9 cellular contexts compared by ENCODE assay signal in the genomic region with DNA sequence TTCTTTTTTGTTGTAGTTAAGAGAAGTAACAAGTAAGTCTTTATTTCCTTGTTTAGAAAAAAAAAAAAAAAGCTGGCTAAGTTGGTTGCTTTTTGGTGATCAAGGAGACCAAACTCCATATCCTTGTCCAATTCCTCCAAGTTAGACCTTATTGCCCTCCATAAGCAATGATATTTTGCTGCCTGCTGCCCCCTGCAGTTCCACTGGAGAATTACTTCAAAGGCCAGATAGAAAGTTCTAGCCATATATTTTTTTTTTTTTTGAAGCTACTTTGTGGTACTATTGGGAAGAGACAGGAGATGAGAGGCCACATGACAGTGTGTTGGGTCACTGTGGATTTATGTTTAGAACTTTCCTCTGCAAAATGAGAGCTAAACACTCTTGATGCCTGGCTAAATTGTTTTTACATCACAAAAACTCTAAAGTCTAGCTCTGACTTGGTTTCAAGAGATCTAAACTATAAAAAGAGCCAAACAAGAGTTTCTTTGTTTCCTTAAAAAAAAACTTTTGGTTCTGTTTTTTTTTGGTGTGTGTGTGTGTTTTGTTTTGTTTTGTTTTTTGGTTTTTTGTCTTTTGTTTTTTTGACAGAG.
DNase-seq lines count a peak whose midpoint lies in the region; ATAC-seq and TF ChIP-seq lines count a peak whose summit lies in the region.
"Had no signal": no experiment of that assay in that cellular context is flagged by ENCODE, and none has a peak within 500 bp of the region (broad histone marks: within the 10 kb centered on the region; RNA-seq: fewer than 3 reads in every experiment).

No MANE protein-coding gene starts in this region.

- no peaks in the 10 kb centered on the region for H3K36me3 Mint-ChIP-seq in CD4-positive, alpha-beta T cell (ENCODE audit: low read depth)
- H3K36me3 Mint-ChIP-seq: IgD-negative memory B cell had no signal

- no peaks in the 10 kb centered on the region for H3K27me3 ChIP-seq in CD4-positive, alpha-beta T cell (ENCODE audit: control insufficient read depth, insufficient read depth, low read length)

- CTCF ChIA-PET in CD4-positive, alpha-beta T cell (lab: Charles Lee): interaction anchor here (0.6 kb wide), 1 partner anchor 11 kb away, joined by 3 read pairs; no protein-coding TSS in a partner anchor

- no peaks in the 10 kb centered on the region for H3K27me3 Mint-ChIP-seq in CD4-positive, alpha-beta T cell
- H3K27me3 Mint-ChIP-seq: IgD-negative memory B cell had no signal

- H3K4me3 ChIP-seq in astrocyte of the cerebellum (ENCODE audit: low read depth, low read length): no peak overlapping the region

- POLR2A ChIA-PET in CD4-positive, alpha-beta T cell (lab: Charles Lee): interaction anchor here (0.6 to 1.0 kb wide), 3 partner anchors 11 to 883 kb away, joined by 3 to 5 read pairs (median 3); no protein-coding TSS in a partner anchor

- peak; percentile 41 for TF ChIP-seq CTCF in CD4-positive, alpha-beta T cell (IDR thresholded peaks at IDR 0.05)
- peak; percentile 65 for TF ChIP-seq CTCF in astrocyte of the cerebellum (IDR thresholded peaks at IDR 0.05; ENCODE audit: low read depth, low read length, missing control alignments)

- DNase-seq in CD4-positive, alpha-beta T cell: peak in 5 of 10 experiments; percentile 8 to 25 (median 19)
- peak; percentile 86 for DNase-seq in SK-MEL-5 (ENCODE audit: low read depth, low spot score)
- DNase-seq in astrocyte of the cerebellum (ENCODE audit: low read depth): no peak
- DNase-seq in kidney glomerular epithelial cell (lab: John Stamatoyannopoulos, UW): peak; percentile 23
- peak; percentile 2 to 8 for DNase-seq in stimulated activated CD8-positive, alpha-beta memory T cell treated with anti-CD3 and anti-CD28 coated beads, Interleukin-7, amount 100 ng/mL, for 4 hours (ENCODE audit: low read depth in 2 of 2)

- no peaks in the 10 kb centered on the region for H3K9me3 ChIP-seq in CD4-positive, alpha-beta T cell (ENCODE audit: control insufficient read depth, low read length)

- intact Hi-C loops in CD4-positive, alpha-beta T cell (cut with DNase I, micrococcal nuclease): no loop called here

- no peaks in the 10 kb centered on the region for H3K4me1 Mint-ChIP-seq in CD4-positive, alpha-beta T cell (ENCODE audit: low read depth)
- H3K4me1 Mint-ChIP-seq: IgD-negative memory B cell had no signal

- H3K4me3 Mint-ChIP-seq in CD4-positive, alpha-beta T cell: no peak overlapping the region
- H3K4me3 Mint-ChIP-seq: IgD-negative memory B cell had no signal

- no peak overlapping the region for H3K27ac ChIP-seq in CD4-positive, alpha-beta T cell (ENCODE audit: low read depth, low read length)

- H3K9me3 Mint-ChIP-seq in CD4-positive, alpha-beta T cell: no peaks in the 10 kb centered on the region
- H3K9me3 Mint-ChIP-seq: IgD-negative memory B cell had no signal

- in situ Hi-C loops in SK-MEL-5 (cut with HindIII; ENCODE audit: low pct_unique_long_range_greater_than_20kb, low sequenced_read_pairs) (no loop called here), astrocyte of the cerebellum (cut with HindIII; ENCODE audit: low sequenced_read_pairs) (loop anchor here (10.0 kb wide), 1 partner anchor 59 kb away; no protein-coding TSS in a partner anchor)

- H3K27ac Mint-ChIP-seq in CD4-positive, alpha-beta T cell: no peak overlapping the region
- H3K27ac Mint-ChIP-seq: IgD-negative memory B cell had no signal

- ATAC-seq in CD4-positive, alpha-beta T cell (ENCODE audit: poor library complexity): no peak
- peak; percentile 50 for ATAC-seq in GM21619 (IDR thresholded peaks at IDR 0.05; ENCODE audit: unreplicated experiment)
- no peak for ATAC-seq in GM18873 (IDR thresholded peaks at IDR 0.05; ENCODE audit: low FRiP score, unreplicated experiment)
- ATAC-seq in HG02970 (IDR thresholded peaks at IDR 0.05; ENCODE audit: low FRiP score, unreplicated experiment): no peak
